17 cellular contexts compared by ENCODE assay signal in the genomic region with DNA sequence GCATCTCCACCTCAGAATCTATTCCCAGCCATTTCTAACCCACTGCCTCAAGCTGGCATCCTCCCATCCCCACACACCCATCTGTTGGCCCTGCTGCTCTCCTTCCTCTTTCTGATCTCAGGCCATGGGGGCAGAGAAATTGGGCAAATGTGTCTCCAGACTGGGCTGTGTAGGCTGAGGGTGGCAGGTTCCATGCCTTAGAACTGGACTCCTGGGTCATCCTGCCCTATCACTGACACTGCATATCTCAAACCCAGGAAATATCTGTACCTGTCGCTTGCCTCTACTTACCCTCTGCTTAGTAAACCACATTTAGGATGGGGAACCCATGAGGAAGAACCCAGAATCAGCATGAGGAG. TPM values are rescaled to one million over a fixed set of nuclear protein-coding genes. Genes with fewer than 3 reads are reported as not detected.
A peak's percentile ranks its signal among the peaks of the same experiment; 100 is the strongest.
DNase-seq lines count a peak whose midpoint lies in the region; ATAC-seq and TF ChIP-seq lines count a peak whose summit lies in the region.
"Had no signal": no experiment of that assay in that cellular context is flagged by ENCODE, and none has a peak within 500 bp of the region (broad histone marks: within the 10 kb centered on the region; RNA-seq: fewer than 3 reads in every experiment).

No MANE protein-coding gene starts in this region.

- H3K27me3 ChIP-seq in BLaER1 treated with 17β-estradiol and CSF1 and Interleukin-3, amounts not matched to agents 10 nM and 100 nM: peaks cover 73 to 84% (median 78%) of the 10 kb centered on the region in 11 experiments
- H3K27me3 ChIP-seq in HCT116 (ENCODE audit: insufficient read depth, low read length): no peaks in the 10 kb centered on the region
- H3K27me3 ChIP-seq in RWPE2 (ENCODE audit: insufficient read depth, poor library complexity, severe bottlenecking): no peaks in the 10 kb centered on the region
- peaks cover 0 to 3% of the 10 kb centered on the region in 2 donors for H3K27me3 ChIP-seq in esophagus (ENCODE audit: control insufficient read depth in 1 of 2, insufficient read depth in 2 of 2, low read length in 2 of 2)

- no peak overlapping the region for H3K27ac ChIP-seq in BLaER1 treated with 17β-estradiol and CSF1 and Interleukin-3, amounts not matched to agents 10 nM and 100 nM
- H3K27ac ChIP-seq in HCT116 (ENCODE audit: low read depth, low read length): no peak overlapping the region
- peak overlapping the region; percentile 48 for H3K27ac ChIP-seq in RWPE2 (ENCODE audit: poor library complexity, severe bottlenecking)
- H3K27ac ChIP-seq in esophagus (ENCODE audit: low read depth in 2 of 2, low read length in 1 of 2): peak overlapping the region; percentile 66

- peaks cover 19 to 92% (median 78%) of the 10 kb centered on the region in 10 experiments for H3K4me1 ChIP-seq in BLaER1 treated with 17β-estradiol and CSF1 and Interleukin-3, amounts not matched to agents 10 nM and 100 nM
- H3K4me1 ChIP-seq in HCT116 (ENCODE audit: control insufficient read depth in 1 of 2, insufficient read depth in 2 of 2, low read length in 2 of 2) (peaks cover 19 to 30% of the 10 kb centered on the region in 2 experiments), RWPE2 (ENCODE audit: insufficient read depth, poor library complexity, severe bottlenecking) (peaks cover 9% of the 10 kb centered on the region), esophagus (ENCODE audit: control insufficient read depth in 2 of 2, insufficient read depth in 2 of 2, low read length in 1 of 2) (peaks cover 16 to 35% of the 10 kb centered on the region in 2 donors)

- CTCF ChIA-PET in HCT116 (lab: Charles Lee): interaction anchor here (15.1 kb wide), 1 partner anchor 13 kb away, joined by 278 read pairs; no protein-coding TSS in a partner anchor

- RAD21 ChIA-PET in HCT116 (lab: Charles Lee; ENCODE audit: low non-redundant PET in 1 of 2, low total read pairs in 2 of 2, uncharacterized antibody in 2 of 2, unreplicated experiment in 2 of 2): no interaction called here

- no peak for DNase-seq in HCT116 (ENCODE audit: low read depth, low spot score)
- DNase-seq in RWPE2 (ENCODE audit: low spot score): peak; percentile 24
- no peak for DNase-seq in activated gamma-delta T cell treated with Interleukin-2 at 50 U/mL for 16 hours
- DNase-seq in midbrain (lab: John Stamatoyannopoulos, UW): no peak
- DNase-seq in anterior cingulate cortex (lab: John Stamatoyannopoulos, UW): no peak
- DNase-seq: activated CD4-positive, alpha-beta T cell treated with anti-CD3 and anti-CD28 coated beads for 1 hour; HCEC 1CT; NCI-H1436 treated with DMSO at 0.1 percent for 48 hours; stimulated activated naive CD4-positive, alpha-beta T cell had no signal

- H3K79me2 ChIP-seq in HCT116 (ENCODE audit: insufficient read depth, low read length): no peaks in the 10 kb centered on the region

- no TSS peak for BruUV-seq in HCT116 (replicated peaks; lab: Mats Ljungman, UMichigan)

- H2AFZ ChIP-seq in HCT116 (ENCODE audit: low read depth, low read length, poor library complexity, severe bottlenecking): no peak overlapping the region

- ATAC-seq in HCT116 (no peak), RWPE2 (ENCODE audit: low read depth) (no peak), HG03460 (IDR thresholded peaks at IDR 0.05; ENCODE audit: unreplicated experiment) (no peak)

- peak overlapping the region in 7 of 11 experiments; percentile 3 to 85 (median 65); a peak in 13 of 22 replicates for H3K4me2 ChIP-seq in BLaER1 treated with 17β-estradiol and CSF1 and Interleukin-3, amounts not matched to agents 10 nM and 100 nM
- H3K4me2 ChIP-seq in HCT116 (ENCODE audit: low read length): peak overlapping the region; percentile 65; the same call in 1 of the 2 replicates

- peaks cover 0 to 80% (median 46%) of the 10 kb centered on the region in 11 experiments; a peak in 17 of 22 replicates for H4K20me1 ChIP-seq in BLaER1 treated with 17β-estradiol and CSF1 and Interleukin-3, amounts not matched to agents 10 nM and 100 nM
- no peaks in the 10 kb centered on the region for H4K20me1 ChIP-seq in HCT116 (ENCODE audit: insufficient read depth)

- no peak overlapping the region for H3K4me3 ChIP-seq in BLaER1 treated with 17β-estradiol and CSF1 and Interleukin-3, amounts not matched to agents 10 nM and 100 nM
- no peak overlapping the region for H3K4me3 ChIP-seq in HCT116 (replicated peaks in 1 of 2; ENCODE audit: low read depth in 1 of 2, low read length in 2 of 2)
- no peak overlapping the region for H3K4me3 ChIP-seq in RWPE2 (ENCODE audit: severe bottlenecking)
- H3K4me3 ChIP-seq in esophagus (ENCODE audit: low read depth in 1 of 2, low read length in 2 of 2): no peak overlapping the region

- intact Hi-C loops in HCT116 (cut with micrococcal nuclease): no loop called here

- no peak for TF ChIP-seq POLR2A in HCT116 (IDR thresholded peaks at IDR 0.05; ENCODE audit: borderline replicate concordance, extremely low read depth, insufficient read depth, insufficient read length)

- no peaks in the 10 kb centered on the region for H3K9me3 ChIP-seq in BLaER1 treated with 17β-estradiol and CSF1 and Interleukin-3, amounts not matched to agents 10 nM and 100 nM (replicated peaks in 1 of 11)
- H3K9me3 ChIP-seq in HCT116 (ENCODE audit: control insufficient read depth in 1 of 2, insufficient read depth in 1 of 2, low read depth in 1 of 2, low read length in 2 of 2) (no peaks in the 10 kb centered on the region), RWPE2 (ENCODE audit: severe bottlenecking) (no peaks in the 10 kb centered on the region), esophagus (ENCODE audit: control insufficient read depth in 2 of 2, insufficient read depth in 1 of 2, low read depth in 1 of 2, low read length in 1 of 2) (no peaks in the 10 kb centered on the region)

- TF ChIP-seq RAD21 in HCT116 (IDR thresholded peaks at IDR 0.05; ENCODE audit: low read depth): no peak

- WGBS in esophagus, 2 donors: 55 to 65% methylated on average over 1 of the region's 1 CpG

- TF ChIP-seq CTCF in HCT116 (IDR thresholded peaks at IDR 0.05 in 2 of 3, conservative IDR thresholded peaks at IDR 0.05 in 1 of 3; ENCODE audit: borderline replicate concordance in 1 of 3, insufficient read depth in 1 of 3, low read depth in 2 of 3, low read length in 2 of 3) (no peak), RWPE2 (IDR thresholded peaks at IDR 0.05; ENCODE audit: poor library complexity, severe bottlenecking) (no peak)

- no peaks in the 10 kb centered on the region for H3K9me2 ChIP-seq in HCT116 (ENCODE audit: insufficient read depth)

- POLR2A ChIA-PET in HCT116 (lab: Charles Lee): no interaction called here

- H3K9ac ChIP-seq in BLaER1 treated with 17β-estradiol and CSF1 and Interleukin-3, amounts not matched to agents 10 nM and 100 nM: no peak overlapping the region
- H3K9ac ChIP-seq in HCT116 (ENCODE audit: low read length): no peak overlapping the region

- H3K36me3 ChIP-seq in BLaER1 treated with 17β-estradiol and CSF1 and Interleukin-3, amounts not matched to agents 10 nM and 100 nM: no peaks in the 10 kb centered on the region
- H3K36me3 ChIP-seq in HCT116 (ENCODE audit: control insufficient read depth in 1 of 2, insufficient read depth in 2 of 2, low read length in 2 of 2) (no peaks in the 10 kb centered on the region), RWPE2 (ENCODE audit: low read depth) (no peaks in the 10 kb centered on the region), esophagus (ENCODE audit: control insufficient read depth in 2 of 2, insufficient read depth in 2 of 2, low read length in 1 of 2) (no peaks in the 10 kb centered on the region)

TF ChIP-seq in HCT116, 20 proteins besides CTCF, POLR2A, EP300 and RAD21:
- TF ChIP-seq SRF (IDR thresholded peaks at IDR 0.05; ENCODE audit: low read depth): no peak
- no peak for TF ChIP-seq JUND (IDR thresholded peaks at IDR 0.05)
- TF ChIP-seq ELF1 (IDR thresholded peaks at IDR 0.05; ENCODE audit: borderline replicate concordance, low read depth): no peak
- TF ChIP-seq, protein P1, sequence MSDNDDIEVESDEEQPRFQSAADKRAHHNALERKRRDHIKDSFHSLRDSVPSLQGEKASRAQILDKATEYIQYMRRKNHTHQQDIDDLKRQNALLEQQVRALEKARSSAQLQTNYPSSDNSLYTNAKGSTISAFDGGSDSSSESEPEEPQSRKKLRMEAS (IDR thresholded peaks at IDR 0.05): no peak
- TF ChIP-seq CBX3 (IDR thresholded peaks at IDR 0.05; ENCODE audit: low read depth): no peak
- no peak for TF ChIP-seq FOSL1 (IDR thresholded peaks at IDR 0.05; ENCODE audit: low read depth)
- TF ChIP-seq EZH2phosphoT487 (IDR thresholded peaks at IDR 0.05; ENCODE audit: borderline replicate concordance): no peak
- TF ChIP-seq CEBPB (IDR thresholded peaks at IDR 0.05; ENCODE audit: low read depth): no peak
- no peak for TF ChIP-seq ZNF274 (IDR thresholded peaks at IDR 0.05; ENCODE audit: low read depth, low read length)
- no peak for TF ChIP-seq EGR1 (IDR thresholded peaks at IDR 0.05; ENCODE audit: low read depth)
- TF ChIP-seq, protein P2, sequence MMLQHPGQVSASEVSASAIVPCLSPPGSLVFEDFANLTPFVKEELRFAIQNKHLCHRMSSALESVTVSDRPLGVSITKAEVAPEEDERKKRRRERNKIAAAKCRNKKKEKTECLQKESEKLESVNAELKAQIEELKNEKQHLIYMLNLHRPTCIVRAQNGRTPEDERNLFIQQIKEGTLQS (IDR thresholded peaks at IDR 0.05): no peak
- TF ChIP-seq EZH2 (IDR thresholded peaks at IDR 0.05): no peak
- TF ChIP-seq YY1 (IDR thresholded peaks at IDR 0.05; ENCODE audit: extremely low read depth, insufficient replicate concordance, low read depth, low read length): no peak

RNA-seq across cellular contexts. Expression of a gene that starts 1.8 kb away (rescaled TPM):
- total RNA-seq in HCT116 (2021; ENCODE audit: unreplicated experiment): 1.5 TPM
- polyA plus RNA-seq in HCT116 (2012): 0.66 and 1.0 TPM in 2 replicates
- 10 to 100 TPM in 1 of 2 donors, 1 to 10 TPM in 1; 9.6 to 13.7 TPM for polyA plus RNA-seq in esophagus
- total RNA-seq: chondrocyte, osteocyte, skeletal muscle tissue had no signal

RNA-seq across cellular contexts. Expression of a gene that starts 22.8 kb away (rescaled TPM):
- 1.4 TPM for total RNA-seq in HCT116 (2021; ENCODE audit: unreplicated experiment)
- polyA plus RNA-seq in HCT116 (2012): 2.2 and 2.4 TPM in 2 replicates
- under 1 TPM; 0.31 to 0.76 TPM for polyA plus RNA-seq in esophagus
- total RNA-seq: chondrocyte; skeletal muscle tissue; T-helper 2 cell treated with Interferon-gamma antibody and Interleukin-4, amounts not matched to agents 100 ng/mL and 5 ng/mL, for 36 hours had no signal

RNA-seq across cellular contexts. Expression of a gene that starts 50.8 kb away (rescaled TPM):
- not detected for total RNA-seq in HCT116 (2021; ENCODE audit: unreplicated experiment)
- not detected in 2 replicates for polyA plus RNA-seq in HCT116 (2012)
- polyA plus RNA-seq in esophagus: under 1 TPM in 1 of 2 donors, not detected in 1; 0.02 TPM
- total RNA-seq: chondrocyte; osteocyte; T-helper 2 cell treated with Interferon-gamma antibody and Interleukin-4, amounts not matched to agents 100 ng/mL and 5 ng/mL, for 36 hours had no signal
- polyA plus RNA-seq: urinary bladder had no signal

Comparison
In these comparisons a context has a peak if more than half of its experiments do, and no peak if none do; other contexts are left out.
1. H3K27ac ChIP-seq: peak in RWPE2 (single experiment) and esophagus (2 of 2); none in BLaER1 treated with 17β-estradiol and CSF1 and Interleukin-3, amounts not matched to agents 10 nM and 100 nM (0 of 11) and HCT116 (single experiment).